ENCODE assay signal across 11 cellular contexts in the genomic region with DNA sequence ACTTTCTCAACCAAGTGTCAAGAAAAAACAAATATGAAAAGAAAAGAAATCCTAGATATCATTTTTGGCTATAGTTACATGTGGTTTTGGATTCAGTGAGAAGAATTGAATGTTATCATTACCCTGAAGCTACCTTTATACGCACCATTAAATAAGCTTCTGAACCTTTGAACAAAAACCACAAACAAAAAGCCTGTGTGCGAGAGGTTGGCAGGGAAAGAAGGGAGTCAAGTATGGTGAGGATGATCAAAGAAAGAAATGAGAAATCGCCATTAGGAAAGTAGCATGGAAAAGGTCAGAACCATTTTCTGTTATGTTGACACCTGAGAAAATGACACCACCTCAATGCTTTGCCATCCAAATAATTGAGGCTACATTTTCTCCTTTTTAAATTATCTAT. TPM values are rescaled to one million over a fixed set of nuclear protein-coding genes. Genes with fewer than 3 reads are reported as not detected.
DNase-seq lines count a peak whose midpoint lies in the region; ATAC-seq and TF ChIP-seq lines count a peak whose summit lies in the region.
"Had no signal": no experiment of that assay in that cellular context is flagged by ENCODE, and none has a peak within 500 bp of the region (broad histone marks: within the 10 kb centered on the region; RNA-seq: fewer than 3 reads in every experiment).

No MANE protein-coding gene starts in this region.

- TF ChIP-seq RAD21 in SK-N-SH (IDR thresholded peaks at IDR 0.05; ENCODE audit: low read length): no peak

- in situ Hi-C loops in astrocyte of the cerebellum (cut with HindIII; ENCODE audit: low sequenced_read_pairs): loop anchor here (10.0 kb wide), 1 partner anchor 701 kb away; no protein-coding TSS in a partner anchor

- H3K4me2 ChIP-seq in SK-N-SH: no peak overlapping the region
- H3K4me2 ChIP-seq in osteoblast (ENCODE audit: insufficient read depth, low read length): peak overlapping the region; percentile 87

- H3K36me3 ChIP-seq in SK-N-SH (replicated peaks in 1 of 2; ENCODE audit: control insufficient read depth in 1 of 2, insufficient read depth in 2 of 2, low read length in 1 of 2): no peaks in the 10 kb centered on the region
- H3K36me3 ChIP-seq in osteoblast (ENCODE audit: insufficient read depth, low read length): no peaks in the 10 kb centered on the region

- H3K27me3 ChIP-seq in SK-N-SH (ENCODE audit: insufficient read depth) (no peaks in the 10 kb centered on the region), osteoblast (ENCODE audit: insufficient read depth, low read length) (no peaks in the 10 kb centered on the region)

- intact Hi-C loops in cardiac septum (cut with DNase I): no loop called here

- CTCF ChIA-PET in SK-N-SH (lab: Yijun Ruan, JAX) (interaction anchor here (0.6 to 1.7 kb wide), 2 partner anchors 52 to 60 kb away, joined by 3 read pairs; no protein-coding TSS in a partner anchor), RWPE1 (lab: Yijun Ruan, JAX) (interaction anchor here (0.6 to 0.9 kb wide), 2 partner anchors 251 to 1134 kb away, joined by 3 to 4 read pairs; no protein-coding TSS in a partner anchor)

- WGBS in SK-N-SH (ENCODE audit: low lambda C conversion rate): 90% methylated on average over 3 of the region's 3 CpGs

- H4K20me1 ChIP-seq in SK-N-SH (ENCODE audit: insufficient read depth): no peaks in the 10 kb centered on the region
- no peaks in the 10 kb centered on the region for H4K20me1 ChIP-seq in osteoblast (ENCODE audit: insufficient read depth, low read length)

- H2AFZ ChIP-seq in SK-N-SH (ENCODE audit: low read depth) (peak overlapping the region; percentile 38), osteoblast (ENCODE audit: low read length) (peak overlapping the region; percentile 58)

- H3K9me2 ChIP-seq in SK-N-SH: no peaks in the 10 kb centered on the region

- no peak overlapping the region for H3K9ac ChIP-seq in SK-N-SH

- H3K27ac ChIP-seq in SK-N-SH (ENCODE audit: low read depth in 2 of 2, low read length in 1 of 2) (peak overlapping the region in 1 of 2 experiments; percentile 98; a peak in 2 of 4 replicates), osteoblast (ENCODE audit: low read depth, low read length) (peak overlapping the region; percentile 97), RWPE1 (no peak overlapping the region)

- no peak for TF ChIP-seq EP300 in SK-N-SH (IDR thresholded peaks at IDR 0.05; ENCODE audit: borderline replicate concordance in 1 of 2, low read depth in 1 of 2, low read length in 1 of 2)

- peaks cover 10% of the 10 kb centered on the region for H3F3A ChIP-seq in SK-N-SH (replicated peaks; ENCODE audit: insufficient read depth)

- no peak for TF ChIP-seq CTCF in SK-N-SH (IDR thresholded peaks at IDR 0.05)
- no peak for TF ChIP-seq CTCF in astrocyte of the cerebellum (IDR thresholded peaks at IDR 0.05; ENCODE audit: low read depth, low read length, missing control alignments)
- TF ChIP-seq CTCF in osteoblast (IDR thresholded peaks at IDR 0.05; ENCODE audit: extremely low read depth, low read depth, low read length): no peak
- no peak for TF ChIP-seq CTCF in RWPE1 (conservative IDR thresholded peaks at IDR 0.05; ENCODE audit: low read depth)

- H3K79me2 ChIP-seq in SK-N-SH (ENCODE audit: insufficient read depth) (peaks cover 30% of the 10 kb centered on the region), osteoblast (ENCODE audit: insufficient read depth, low read length) (peaks cover 17% of the 10 kb centered on the region)

- DNase-seq in SK-N-SH: no peak
- DNase-seq in NCI-H2029 treated with DMSO at 0.1 percent for 48 hours (lab: John Stamatoyannopoulos, UW): peak; percentile 17
- DNase-seq in astrocyte of the cerebellum (ENCODE audit: low read depth): peak; percentile 70
- DNase-seq in osteoblast (ENCODE audit: insufficient read length, low spot score, missing footprints): no peak
- no peak for DNase-seq in cardiac septum (ENCODE audit: low spot score)
- DNase-seq in RWPE1 (ENCODE audit: low spot score): no peak
- DNase-seq: activated CD4-positive, alpha-beta T cell treated with anti-CD3 and anti-CD28 coated beads for 4 hours; amygdala had no signal

- H3K9me3 ChIP-seq in SK-N-SH: no peaks in the 10 kb centered on the region
- H3K9me3 ChIP-seq in osteoblast (ENCODE audit: low read depth, low read length): no peaks in the 10 kb centered on the region

- H3K4me1 ChIP-seq in SK-N-SH (ENCODE audit: control insufficient read depth in 1 of 2, insufficient read depth in 2 of 2, low read depth in 1 of 2, low read length in 1 of 2) (peaks cover 3 to 17% of the 10 kb centered on the region in 2 experiments; a peak in 3 of 4 replicates), osteoblast (ENCODE audit: insufficient read depth, low read length) (peaks cover 17% of the 10 kb centered on the region)

- ATAC-seq in SK-N-SH treated with all-trans-retinoic acid at 6 μM for 48 hours: no peak
- no peak for ATAC-seq in HG03439 (IDR thresholded peaks at IDR 0.05; ENCODE audit: unreplicated experiment)
- ATAC-seq: left lobe of liver had no signal

- no peak overlapping the region for H3K4me3 ChIP-seq in SK-N-SH (ENCODE audit: low read depth in 2 of 2, low read length in 1 of 2)
- H3K4me3 ChIP-seq in astrocyte of the cerebellum (ENCODE audit: low read depth, low read length): no peak overlapping the region
- no peak overlapping the region for H3K4me3 ChIP-seq in osteoblast (ENCODE audit: insufficient read depth, low read length)

- POLR2A ChIA-PET in SK-N-SH (lab: Yijun Ruan, JAX): no interaction called here
- POLR2A ChIA-PET in RWPE1 (lab: Yijun Ruan, JAX; ENCODE audit: low non-redundant PET): no interaction called here

TF ChIP-seq in SK-N-SH, 30 proteins besides CTCF, POLR2A, EP300 and RAD21 (continues in another document):
- TF ChIP-seq, protein P1, sequence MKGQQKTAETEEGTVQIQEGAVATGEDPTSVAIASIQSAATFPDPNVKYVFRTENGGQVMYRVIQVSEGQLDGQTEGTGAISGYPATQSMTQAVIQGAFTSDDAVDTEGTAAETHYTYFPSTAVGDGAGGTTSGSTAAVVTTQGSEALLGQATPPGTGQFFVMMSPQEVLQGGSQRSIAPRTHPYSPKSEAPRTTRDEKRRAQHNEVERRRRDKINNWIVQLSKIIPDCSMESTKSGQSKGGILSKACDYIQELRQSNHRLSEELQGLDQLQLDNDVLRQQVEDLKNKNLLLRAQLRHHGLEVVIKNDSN (IDR thresholded peaks at IDR 0.05; ENCODE audit: borderline replicate concordance, low read depth): no peak
- TF ChIP-seq, protein P2, sequence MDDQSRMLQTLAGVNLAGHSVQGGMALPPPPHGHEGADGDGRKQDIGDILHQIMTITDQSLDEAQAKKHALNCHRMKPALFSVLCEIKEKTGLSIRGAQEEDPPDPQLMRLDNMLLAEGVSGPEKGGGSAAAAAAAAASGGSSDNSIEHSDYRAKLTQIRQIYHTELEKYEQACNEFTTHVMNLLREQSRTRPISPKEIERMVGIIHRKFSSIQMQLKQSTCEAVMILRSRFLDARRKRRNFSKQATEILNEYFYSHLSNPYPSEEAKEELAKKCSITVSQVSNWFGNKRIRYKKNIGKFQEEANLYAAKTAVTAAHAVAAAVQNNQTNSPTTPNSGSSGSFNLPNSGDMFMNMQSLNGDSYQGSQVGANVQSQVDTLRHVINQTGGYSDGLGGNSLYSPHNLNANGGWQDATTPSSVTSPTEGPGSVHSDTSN (IDR thresholded peaks at IDR 0.05): no peak
- no peak for TF ChIP-seq GABPA (IDR thresholded peaks at IDR 0.05; ENCODE audit: low read depth)
- no peak for TF ChIP-seq NRF1 (IDR thresholded peaks at IDR 0.05; ENCODE audit: low read depth, low read length)
- TF ChIP-seq FOXM1 (IDR thresholded peaks at IDR 0.05; ENCODE audit: low read depth): no peak
- TF ChIP-seq CHD2 (IDR thresholded peaks at IDR 0.05; ENCODE audit: low read length, partially characterized antibody): no peak
- no peak for TF ChIP-seq RFX5 (IDR thresholded peaks at IDR 0.05; ENCODE audit: low read length)

TF ChIP-seq in SK-N-SH treated with all-trans-retinoic acid at 6 μM for 48 hours, 23 proteins besides CTCF, POLR2A, EP300 and RAD21 (continues in another document):
- no peak for TF ChIP-seq GLIS3 (CRISPR knock-in tag; IDR thresholded peaks at IDR 0.05)
- TF ChIP-seq, protein P3, sequence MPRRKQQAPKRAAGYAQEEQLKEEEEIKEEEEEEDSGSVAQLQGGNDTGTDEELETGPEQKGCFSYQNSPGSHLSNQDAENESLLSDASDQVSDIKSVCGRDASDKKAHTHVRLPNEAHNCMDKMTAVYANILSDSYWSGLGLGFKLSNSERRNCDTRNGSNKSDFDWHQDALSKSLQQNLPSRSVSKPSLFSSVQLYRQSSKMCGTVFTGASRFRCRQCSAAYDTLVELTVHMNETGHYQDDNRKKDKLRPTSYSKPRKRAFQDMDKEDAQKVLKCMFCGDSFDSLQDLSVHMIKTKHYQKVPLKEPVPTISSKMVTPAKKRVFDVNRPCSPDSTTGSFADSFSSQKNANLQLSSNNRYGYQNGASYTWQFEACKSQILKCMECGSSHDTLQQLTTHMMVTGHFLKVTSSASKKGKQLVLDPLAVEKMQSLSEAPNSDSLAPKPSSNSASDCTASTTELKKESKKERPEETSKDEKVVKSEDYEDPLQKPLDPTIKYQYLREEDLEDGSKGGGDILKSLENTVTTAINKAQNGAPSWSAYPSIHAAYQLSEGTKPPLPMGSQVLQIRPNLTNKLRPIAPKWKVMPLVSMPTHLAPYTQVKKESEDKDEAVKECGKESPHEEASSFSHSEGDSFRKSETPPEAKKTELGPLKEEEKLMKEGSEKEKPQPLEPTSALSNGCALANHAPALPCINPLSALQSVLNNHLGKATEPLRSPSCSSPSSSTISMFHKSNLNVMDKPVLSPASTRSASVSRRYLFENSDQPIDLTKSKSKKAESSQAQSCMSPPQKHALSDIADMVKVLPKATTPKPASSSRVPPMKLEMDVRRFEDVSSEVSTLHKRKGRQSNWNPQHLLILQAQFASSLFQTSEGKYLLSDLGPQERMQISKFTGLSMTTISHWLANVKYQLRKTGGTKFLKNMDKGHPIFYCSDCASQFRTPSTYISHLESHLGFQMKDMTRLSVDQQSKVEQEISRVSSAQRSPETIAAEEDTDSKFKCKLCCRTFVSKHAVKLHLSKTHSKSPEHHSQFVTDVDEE (CRISPR knock-in tag; IDR thresholded peaks at IDR 0.05): no peak
- no peak for TF ChIP-seq ARNTL (CRISPR knock-in tag; IDR thresholded peaks at IDR 0.05; ENCODE audit: borderline replicate concordance, low read depth)
- no peak for TF ChIP-seq ZFP30 (CRISPR knock-in tag; IDR thresholded peaks at IDR 0.05)
- TF ChIP-seq ESRRG (CRISPR knock-in tag; IDR thresholded peaks at IDR 0.05): no peak
- no peak for TF ChIP-seq ZC3H10 (CRISPR knock-in tag; IDR thresholded peaks at IDR 0.05)
- TF ChIP-seq TCF4 (CRISPR knock-in tag; IDR thresholded peaks at IDR 0.05; ENCODE audit: borderline replicate concordance): no peak

RNA-seq across cellular contexts. Expression of gene SLC7A11, which starts 1.2 kb away (rescaled TPM):
- polyA plus RNA-seq in SK-N-SH (2012; rRNA removed): 3.1 and 4.4 TPM in 2 replicates
- 4.3 and 5.1 TPM in 2 replicates for polyA plus RNA-seq in SK-N-SH (2012; cell fraction: cytosol; rRNA removed)
- polyA plus RNA-seq in SK-N-SH (2012; cell fraction: nucleus; rRNA removed): 2.7 and 6.2 TPM in 2 replicates
- total RNA-seq in osteoblast (46.3 and 55.7 TPM in 2 replicates), cardiac septum (0.19 TPM)

Comparison
In these comparisons a context has a peak if more than half of its experiments do, and no peak if none do; other contexts are left out.
1. DNase-seq: peak in NCI-H2029 treated with DMSO at 0.1 percent for 48 hours (single experiment) and astrocyte of the cerebellum (single experiment); none in SK-N-SH (single experiment), osteoblast (single experiment), cardiac septum (single experiment) and RWPE1 (single experiment).
2. RNA of gene SLC7A11, which starts 1.2 kb away (total RNA-seq): 46.3 to 55.7 TPM in osteoblast; 0.19 TPM in cardiac septum (single experiment); every median in the first group is over 10 times any median in the second.